33 cellular contexts compared by ENCODE assay signal in the genomic region with DNA sequence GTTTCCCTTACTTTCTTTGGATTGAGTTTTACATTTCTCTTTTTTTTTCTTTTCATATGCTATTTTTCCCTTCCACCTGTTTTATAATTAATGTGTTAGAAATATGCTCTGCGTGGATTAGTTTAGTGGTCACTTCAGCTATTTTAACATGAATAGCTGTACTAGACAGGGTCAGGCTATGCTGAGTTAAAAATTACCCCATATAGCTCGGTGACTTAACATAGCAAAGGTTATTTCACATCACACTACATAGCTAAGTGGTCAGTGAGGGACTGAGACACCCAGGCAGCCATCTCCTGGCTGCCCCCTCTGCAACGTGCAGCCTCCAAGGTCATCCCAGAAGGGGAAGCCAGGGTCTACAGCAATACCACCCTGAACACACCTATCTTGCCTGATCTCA.
"Had no signal": no experiment of that assay in that cellular context is flagged by ENCODE, and none has a peak within 500 bp of the region (broad histone marks: within the 10 kb centered on the region; RNA-seq: fewer than 3 reads in every experiment).

No MANE protein-coding gene starts in this region.

- H3K4me3 ChIP-seq: K562, Peyer's patch had no signal

- H3K4me1 ChIP-seq: Peyer's patch had no signal

- H3K9me3 Mint-ChIP-seq: activated CD4-positive, alpha-beta T cell treated with anti-CD3 and anti-CD28 coated beads, Interleukin-2, amount 10 ng/mL, durations not matched to agents 24 days and 14 days; activated CD8-positive, alpha-beta T cell treated with anti-CD3 and anti-CD28 coated beads for 36 hours; activated naive CD8-positive, alpha-beta T cell treated with anti-CD3 and anti-CD28 coated beads for 36 hours; activated T-helper 17 cell treated with anti-CD3 and anti-CD28 coated beads, Interleukin-2, amount 50 U/mL, for 72 hours; central memory CD8-positive, alpha-beta T cell had no signal

- H3K36me3 Mint-ChIP-seq: activated naive CD8-positive, alpha-beta T cell treated with anti-CD3 and anti-CD28 coated beads for 36 hours had no signal

- DNase-seq: activated CD4-positive, alpha-beta T cell treated with anti-CD3 and anti-CD28 coated beads, Interleukin-2, amount 10 ng/mL, durations not matched to agents 24 days and 14 days; activated CD4-positive, alpha-beta T cell treated with anti-CD3 and anti-CD28 coated beads, Interleukin-2, amount 50 U/mL, for 4 hours; activated CD8-positive, alpha-beta T cell treated with anti-CD3 and anti-CD28 coated beads for 36 hours; activated effector memory CD4-positive, alpha-beta T cell treated with anti-CD3 and anti-CD28 coated beads, Interleukin-2, amount 50 U/mL, for 16 hours; activated naive CD4-positive, alpha-beta T cell; activated naive CD4-positive, alpha-beta T cell treated with anti-CD3 and anti-CD28 coated beads, Interleukin-2, amount 50 U/mL, for 16 hours; activated naive CD8-positive, alpha-beta T cell treated with anti-CD3 and anti-CD28 coated beads for 36 hours; activated T-cell treated with anti-CD3 and anti-CD28 coated beads, Interleukin-2, amount 50 U/mL, for 1 hour; activated T-cell treated with anti-CD3 and anti-CD28 coated beads, Interleukin-2, amount 50 U/mL, for 72 hours; amniotic stem cell; aorta; brain microvascular endothelial cell; NCI-H1105 treated with DMSO at 0.1 percent for 48 hours; NCI-H1436; NCI-H1694; NCI-H1930; NCI-H2081 treated with DMSO at 0.1 percent for 48 hours; NCI-H226; NCI-H446 treated with DMSO at 0.1 percent for 48 hours; NCI-H524; NCI-H69; NCI-H82; PC-3; Right ventricle myocardium superior; RPMI8226; SW 1271; T-helper 1 cell; T-helper 2 cell; T-helper 9 cell had no signal

- H3K9me3 ChIP-seq: Peyer's patch had no signal

- FAIRE-seq: K562 had no signal

- H3K27me3 ChIP-seq: brain microvascular endothelial cell, Peyer's patch had no signal

- H3K4me3 Mint-ChIP-seq: activated CD4-positive, alpha-beta T cell treated with anti-CD3 and anti-CD28 coated beads, Interleukin-2, amount 10 ng/mL, durations not matched to agents 24 days and 14 days; activated CD8-positive, alpha-beta T cell treated with anti-CD3 and anti-CD28 coated beads for 36 hours; activated naive CD8-positive, alpha-beta T cell treated with anti-CD3 and anti-CD28 coated beads for 36 hours; activated T-cell treated with anti-CD3 and anti-CD28 coated beads, Interleukin-2, amount 50 U/mL, for 72 hours; activated T-helper 17 cell treated with anti-CD3 and anti-CD28 coated beads, Interleukin-2, amount 50 U/mL, for 72 hours; central memory CD8-positive, alpha-beta T cell had no signal

- ATAC-seq: activated CD8-positive, alpha-beta T cell treated with anti-CD3 and anti-CD28 coated beads for 36 hours; activated T-cell treated with anti-CD3 and anti-CD28 coated beads, Interleukin-2, amount 50 U/mL, for 72 hours; activated T-helper 17 cell treated with anti-CD3 and anti-CD28 coated beads, Interleukin-2, amount 50 U/mL, for 72 hours; K562; PC-3 had no signal

- H3K4me1 Mint-ChIP-seq: activated CD4-positive, alpha-beta T cell treated with anti-CD3 and anti-CD28 coated beads, Interleukin-2, amount 10 ng/mL, durations not matched to agents 24 days and 14 days; activated naive CD8-positive, alpha-beta T cell treated with anti-CD3 and anti-CD28 coated beads for 36 hours; activated T-helper 17 cell treated with anti-CD3 and anti-CD28 coated beads, Interleukin-2, amount 50 U/mL, for 72 hours; central memory CD8-positive, alpha-beta T cell had no signal

- H3K27ac ChIP-seq: brain microvascular endothelial cell, Peyer's patch had no signal

- H3K27ac Mint-ChIP-seq: activated CD4-positive, alpha-beta T cell treated with anti-CD3 and anti-CD28 coated beads, Interleukin-2, amount 10 ng/mL, durations not matched to agents 24 days and 14 days; activated CD8-positive, alpha-beta T cell treated with anti-CD3 and anti-CD28 coated beads for 36 hours; activated naive CD8-positive, alpha-beta T cell treated with anti-CD3 and anti-CD28 coated beads for 36 hours; activated T-cell treated with anti-CD3 and anti-CD28 coated beads, Interleukin-2, amount 50 U/mL, for 72 hours; activated T-helper 17 cell treated with anti-CD3 and anti-CD28 coated beads, Interleukin-2, amount 50 U/mL, for 72 hours had no signal

- H3K36me3 ChIP-seq: brain microvascular endothelial cell, Peyer's patch had no signal
